In the genomic region with DNA sequence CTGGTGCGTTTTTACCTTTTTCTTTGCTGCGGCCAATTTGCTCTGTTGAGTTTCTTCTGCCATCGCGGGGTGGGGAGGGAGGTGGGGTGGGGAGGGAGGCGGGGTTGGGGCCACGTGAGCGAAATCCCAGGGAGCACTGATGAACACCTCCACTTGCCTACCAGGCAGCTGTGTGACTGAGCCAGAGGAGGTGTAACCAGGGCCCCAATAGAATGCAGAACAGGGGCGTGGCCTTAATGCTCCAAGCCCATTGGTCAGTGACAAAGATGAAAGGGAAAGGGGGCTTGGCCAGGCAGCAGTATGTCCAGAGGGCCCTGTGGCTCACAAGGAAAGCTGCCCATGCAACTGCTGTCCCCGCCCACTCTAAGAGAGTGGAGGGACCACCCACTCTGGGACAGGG, we compare ENCODE assay signal across 25 cellular contexts. TPM values are rescaled to one million over a fixed set of nuclear protein-coding genes. Genes with fewer than 3 reads are reported as not detected.
"Had no signal": no experiment of that assay in that cellular context is flagged by ENCODE, and none has a peak within 500 bp of the region (broad histone marks: within the 10 kb centered on the region; RNA-seq: fewer than 3 reads in every experiment).

No MANE protein-coding gene starts in this region.

- H3K4me1 ChIP-seq: heart left ventricle, right lobe of liver had no signal

- H3K4me3 Mint-ChIP-seq: activated T-helper 17 cell treated with anti-CD3 and anti-CD28 coated beads, Interleukin-2, amount 50 U/mL, for 72 hours; effector memory CD8-positive, alpha-beta T cell; stimulated activated naive CD8-positive, alpha-beta T cell treated with anti-CD3 and anti-CD28 coated beads, Interleukin-15, amount 100 ng/mL, for 72 hours had no signal

- H3K4me2 ChIP-seq: smooth muscle cell had no signal

- H3K9me3 Mint-ChIP-seq: activated T-helper 17 cell treated with anti-CD3 and anti-CD28 coated beads, Interleukin-2, amount 50 U/mL, for 72 hours; effector memory CD8-positive, alpha-beta T cell; stimulated activated naive CD8-positive, alpha-beta T cell treated with anti-CD3 and anti-CD28 coated beads, Interleukin-15, amount 100 ng/mL, for 72 hours had no signal

- H3K36me3 ChIP-seq: heart left ventricle, right lobe of liver had no signal

- H3K4me3 ChIP-seq: heart left ventricle, lung, right lobe of liver, smooth muscle cell had no signal

- H3K27ac ChIP-seq: epithelial cell of prostate, heart left ventricle, right lobe of liver had no signal

- H3K9me3 ChIP-seq: heart left ventricle, right lobe of liver had no signal

- H3K27ac Mint-ChIP-seq: activated T-helper 17 cell treated with anti-CD3 and anti-CD28 coated beads, Interleukin-2, amount 50 U/mL, for 72 hours; effector memory CD8-positive, alpha-beta T cell had no signal

- H3K27me3 ChIP-seq: right lobe of liver had no signal

- FAIRE-seq: astrocyte had no signal

- ATAC-seq: activated CD4-positive, CD25-positive, alpha-beta regulatory T cell treated with anti-CD3 and anti-CD28 coated beads, Interleukin-2, amount 50 U/mL, for 24 hours; activated T-helper 17 cell treated with anti-CD3 and anti-CD28 coated beads, Interleukin-2, amount 50 U/mL, for 72 hours; effector memory CD8-positive, alpha-beta T cell; heart left ventricle; right lobe of liver; stimulated activated naive CD8-positive, alpha-beta T cell treated with anti-CD3 and anti-CD28 coated beads, Interleukin-15, amount 100 ng/mL, for 72 hours had no signal

- H3K4me1 Mint-ChIP-seq: activated T-helper 17 cell treated with anti-CD3 and anti-CD28 coated beads, Interleukin-2, amount 50 U/mL, for 72 hours; stimulated activated naive CD8-positive, alpha-beta T cell treated with anti-CD3 and anti-CD28 coated beads, Interleukin-15, amount 100 ng/mL, for 72 hours had no signal

- DNase-seq: activated CD4-positive, alpha-beta T cell treated with anti-CD3 and anti-CD28 coated beads, Interleukin-2, amount 50 U/mL, for 4 hours; activated naive CD4-positive, alpha-beta T cell treated with Interleukin-2 at 50 U/mL for 16 hours; activated T-cell treated with anti-CD3 and anti-CD28 coated beads for 4 hours; dermis blood vessel endothelial cell; effector memory CD8-positive, alpha-beta T cell; foreskin melanocyte; islet precursor cell; midbrain; right lobe of liver; stimulated activated naive CD8-positive, alpha-beta T cell treated with anti-CD3 and anti-CD28 coated beads, Interleukin-15, amount 100 ng/mL, for 72 hours; T-helper 9 cell had no signal

RNA-seq across cellular contexts. Expression of a gene that starts 21.4 kb away (rescaled TPM):
- total RNA-seq: activated T-helper 17 cell treated with anti-CD3 and anti-CD28 coated beads, Interleukin-2, amount 50 U/mL, for 72 hours; astrocyte; chondrocyte; dermis blood vessel endothelial cell; fibroblast of lung; heart left ventricle; lung; myocyte; osteoblast; pulmonary artery endothelial cell; right lobe of liver; smooth muscle cell; temporal lobe; urinary bladder had no signal

RNA-seq across cellular contexts. Expression of a gene that starts 30.1 kb away (rescaled TPM):
- total RNA-seq: activated T-helper 17 cell treated with anti-CD3 and anti-CD28 coated beads, Interleukin-2, amount 50 U/mL, for 72 hours; astrocyte; chondrocyte; dermis blood vessel endothelial cell; heart left ventricle; lung; myocyte; osteoblast; pulmonary artery endothelial cell; right lobe of liver; smooth muscle cell; temporal lobe; urinary bladder had no signal
